Comparison of ENCODE assay signal across 9 cellular contexts in the genomic region with DNA sequence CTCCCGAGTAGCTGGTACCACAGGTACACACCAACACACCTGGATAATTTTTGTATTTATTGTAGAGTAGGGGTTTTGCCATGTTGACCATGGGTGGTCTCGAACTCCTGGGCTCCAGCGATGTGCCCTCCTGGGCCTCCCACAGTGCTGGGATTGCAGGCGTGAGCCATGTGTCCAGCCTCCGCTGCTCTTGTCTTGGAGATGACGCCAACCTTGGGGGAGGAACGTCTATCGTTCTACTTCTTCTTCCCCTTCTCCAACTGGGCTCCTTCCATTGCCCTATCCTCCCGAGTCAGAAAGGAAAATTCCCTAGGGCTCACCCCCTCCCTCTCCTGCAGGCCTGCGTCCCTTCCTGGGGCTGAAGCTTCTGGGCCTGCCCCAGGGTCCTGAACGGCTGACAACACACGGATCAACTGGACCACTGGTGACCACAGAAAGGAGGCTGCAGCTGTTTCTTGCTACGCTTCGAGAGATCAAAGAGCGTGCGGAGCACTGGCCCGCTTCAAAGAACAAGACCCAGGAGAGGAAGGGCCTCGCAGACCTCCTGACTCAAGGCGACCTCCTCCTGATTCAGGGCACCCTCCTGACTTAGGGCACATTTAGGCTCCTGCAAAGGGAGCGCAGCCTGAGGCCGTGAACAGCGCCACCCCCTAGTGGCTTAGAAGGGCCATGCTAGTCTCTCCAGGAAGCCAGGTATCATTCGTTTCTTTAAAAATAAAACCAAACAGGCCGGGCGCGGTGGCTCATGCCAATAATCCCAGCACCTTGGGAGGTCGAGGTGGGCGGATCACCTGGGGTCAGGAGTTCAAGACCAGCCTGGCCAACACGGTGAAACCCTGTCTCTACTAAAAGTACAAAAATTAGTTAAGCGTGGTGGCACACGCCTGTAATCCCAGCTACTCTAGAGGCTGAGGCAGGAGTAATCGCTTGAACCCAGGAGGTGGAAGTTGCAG. TPM values are rescaled to one million over a fixed set of nuclear protein-coding genes. Genes with fewer than 3 reads are reported as not detected.
A peak's percentile ranks its signal among the peaks of the same experiment; 100 is the strongest.
DNase-seq lines count a peak whose midpoint lies in the region; ATAC-seq and TF ChIP-seq lines count a peak whose summit lies in the region.
"Had no signal": no experiment of that assay in that cellular context is flagged by ENCODE, and none has a peak within 500 bp of the region (broad histone marks: within the 10 kb centered on the region; RNA-seq: fewer than 3 reads in every experiment).

No MANE protein-coding gene starts in this region.

- H3K27me3 ChIP-seq in ovary: no peaks in the 10 kb centered on the region
- no peaks in the 10 kb centered on the region for H3K27me3 ChIP-seq in thoracic aorta (replicated peaks; ENCODE audit: insufficient read depth)

- intact Hi-C loops in ovary (cut with DNase I): loop anchor here in 2 of 4 donors (5.0 to 10.0 kb wide), 3 partner anchors 46 to 579 kb away; partner anchors contain the start of gene HELZ (in 1 of the 2)

- peak; percentile 71 for ATAC-seq in HG02840 (IDR thresholded peaks at IDR 0.05; ENCODE audit: low FRiP score, unreplicated experiment)
- ATAC-seq in thoracic aorta (ENCODE audit: insufficient number of reproducible peaks, low FRiP score, low read depth): no peak

- H3K4me1 ChIP-seq in ovary (ENCODE audit: insufficient read depth): peaks cover 5% of the 10 kb centered on the region
- H3K4me1 ChIP-seq in thoracic aorta (ENCODE audit: control insufficient read depth in 1 of 2, low read depth in 2 of 2): peaks cover 5 to 9% of the 10 kb centered on the region in 2 donors

- 54 to 61% (median 61%) methylated on average over 32 of the region's 32 CpGs for WGBS in ovary, 3 donors

- DNase-seq in NCI-H748 (lab: John Stamatoyannopoulos, UW; ENCODE audit: unreplicated experiment) (peak; percentile 18), NCI-H748 treated with DMSO at 0.1 percent for 48 hours (lab: John Stamatoyannopoulos, UW) (no peak), OCI-M1 (lab: John Stamatoyannopoulos, UW) (peak; percentile 81), activated T-cell treated with anti-CD3 and anti-CD28 coated beads for 48 hours (ENCODE audit: low read depth) (peak; percentile 54), fibroblast of the aortic adventitia (ENCODE audit: low read depth) (peak; percentile 48), ovary (peak; percentile 39 to 74 (median 55)), thoracic aorta (ENCODE audit: low spot score) (no peak)

- TF ChIP-seq CTCF in fibroblast of the aortic adventitia (IDR thresholded peaks at IDR 0.05; ENCODE audit: insufficient read depth, low read length): peak; percentile 87
- TF ChIP-seq CTCF in ovary (IDR thresholded peaks at IDR 0.05): peak; percentile 47 to 59 (median 49)
- peak; percentile 74 for TF ChIP-seq CTCF in thoracic aorta (IDR thresholded peaks at IDR 0.05)

- H3K9me3 ChIP-seq in ovary: no peaks in the 10 kb centered on the region
- H3K9me3 ChIP-seq in thoracic aorta: no peaks in the 10 kb centered on the region
- H3K9me3 ChIP-seq: neutrophil had no signal

- H3K27ac ChIP-seq in ovary (no peak overlapping the region), thoracic aorta (no peak overlapping the region)
- H3K27ac ChIP-seq: neutrophil had no signal

- no peak for TF ChIP-seq EP300 in ovary (IDR thresholded peaks at IDR 0.05)

- H3K4me3 ChIP-seq in fibroblast of the aortic adventitia (ENCODE audit: low read depth, low read length): no peak overlapping the region
- H3K4me3 ChIP-seq in ovary: no peak overlapping the region
- peak overlapping the region; percentile 34 for H3K4me3 ChIP-seq in thoracic aorta

- no peaks in the 10 kb centered on the region for H3K36me3 ChIP-seq in ovary
- no peaks in the 10 kb centered on the region for H3K36me3 ChIP-seq in thoracic aorta
- H3K36me3 ChIP-seq: neutrophil had no signal

- no peak for TF ChIP-seq POLR2A in ovary (IDR thresholded peaks at IDR 0.05)

RNA-seq across cellular contexts. Expression of gene HELZ, which starts 48.5 kb away (rescaled TPM):
- total RNA-seq in fibroblast of the aortic adventitia (ENCODE audit: low replicate concordance) (46.5 and 97.0 TPM in 2 replicates), ovary (10 to 100 TPM; 45.3 to 72.8 (median 58.3) TPM), thoracic aorta (10 to 100 TPM; 47.8 to 58.4 TPM)
- polyA plus RNA-seq in ovary: 10 to 100 TPM in 1 of 2 donors, 1 to 10 TPM in 1; 8.4 to 20.1 TPM

Comparison
In these comparisons a context has a peak if more than half of its experiments do, and no peak if none do; other contexts are left out.
1. DNase-seq: peak in NCI-H748 (single experiment), OCI-M1 (single experiment), activated T-cell treated with anti-CD3 and anti-CD28 coated beads for 48 hours (single experiment), fibroblast of the aortic adventitia (single experiment) and ovary (5 of 5); none in NCI-H748 treated with DMSO at 0.1 percent for 48 hours (single experiment) and thoracic aorta (single experiment).
2. Peak in every context shown above with its lines, with median percentiles within 50 percentile points of each other: CTCF ChIP-seq.